Comparison of ENCODE assay signal across 1 cellular context in genomic region chr9:124045076-124045829, GRCh38.
TF ChIP-seq lines count a peak whose summit lies in the region.

No MANE protein-coding gene starts in this region.

TF ChIP-seq in H1, 55 proteins besides CTCF, POLR2A, EP300 and RAD21 (continued from another document):
- TF ChIP-seq CHD7 (IDR thresholded peaks at IDR 0.05; ENCODE audit: insufficient replicate concordance, low read length) (no peak), CEBPB (IDR thresholded peaks at IDR 0.05; ENCODE audit: low read depth, low read length) (no peak), KDM4A (IDR thresholded peaks at IDR 0.05; ENCODE audit: low read depth, low read length, severe bottlenecking) (peak; percentile 28), JUND (IDR thresholded peaks at IDR 0.05; ENCODE audit: low read length) (no peak), SAP30 (IDR thresholded peaks at IDR 0.05; ENCODE audit: insufficient read depth, insufficient replicate concordance, low read length) (no peak)
- TF ChIP-seq, protein P1, sequence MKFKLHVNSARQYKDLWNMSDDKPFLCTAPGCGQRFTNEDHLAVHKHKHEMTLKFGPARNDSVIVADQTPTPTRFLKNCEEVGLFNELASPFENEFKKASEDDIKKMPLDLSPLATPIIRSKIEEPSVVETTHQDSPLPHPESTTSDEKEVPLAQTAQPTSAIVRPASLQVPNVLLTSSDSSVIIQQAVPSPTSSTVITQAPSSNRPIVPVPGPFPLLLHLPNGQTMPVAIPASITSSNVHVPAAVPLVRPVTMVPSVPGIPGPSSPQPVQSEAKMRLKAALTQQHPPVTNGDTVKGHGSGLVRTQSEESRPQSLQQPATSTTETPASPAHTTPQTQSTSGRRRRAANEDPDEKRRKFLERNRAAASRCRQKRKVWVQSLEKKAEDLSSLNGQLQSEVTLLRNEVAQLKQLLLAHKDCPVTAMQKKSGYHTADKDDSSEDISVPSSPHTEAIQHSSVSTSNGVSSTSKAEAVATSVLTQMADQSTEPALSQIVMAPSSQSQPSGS (IDR thresholded peaks at IDR 0.05; ENCODE audit: low read length), result no peak
